ENCODE assay signal across 23 cellular contexts in genomic region chr6:87941556-87942358, GRCh38.
DNase-seq lines count a peak whose midpoint lies in the region; ATAC-seq, FAIRE-seq and TF ChIP-seq lines count a peak whose summit lies in the region.
"Had no signal": no experiment of that assay in that cellular context is flagged by ENCODE, and none has a peak within 500 bp of the region (broad histone marks: within the 10 kb centered on the region; RNA-seq: fewer than 3 reads in every experiment).

No MANE protein-coding gene starts in this region.

- H3K27ac ChIP-seq in H1 (ENCODE audit: low read depth, low read length): no peak overlapping the region
- H3K27ac ChIP-seq in neural progenitor cell: peak overlapping the region; percentile 9
- H3K27ac ChIP-seq: Peyer's patch, SJCRH30 had no signal

- H3K9ac ChIP-seq in H1 (replicated peaks in 1 of 4; ENCODE audit: extremely low read depth in 1 of 4, low read depth in 3 of 4, low read length in 3 of 4) (no peak overlapping the region), neural progenitor cell (no peak overlapping the region)

- peak overlapping the region; percentile 19 for H3K27ac Mint-ChIP-seq in neural progenitor cell
- H3K27ac Mint-ChIP-seq: CD4-positive, CD25-positive, alpha-beta regulatory T cell had no signal

- POLR2A ChIA-PET in H1 (lab: Charles Lee; ENCODE audit: partially characterized antibody): no interaction called here

- no peak for FAIRE-seq in H1 (lab: Jason Lieb, UNC)
- FAIRE-seq: GM12878 had no signal

- TF ChIP-seq RAD21 in H1 (IDR thresholded peaks at IDR 0.05 in 1 of 2, conservative IDR thresholded peaks at IDR 0.05 in 1 of 2; ENCODE audit: low read depth in 2 of 2, low read length in 2 of 2): no peak

- no peak overlapping the region for H4K91ac ChIP-seq in H1 (replicated peaks; ENCODE audit: insufficient read length, low read length)

- no peak overlapping the region for H2BK15ac ChIP-seq in H1 (ENCODE audit: low read length)

- H3K4me3 Mint-ChIP-seq in neural progenitor cell: no peak overlapping the region
- H3K4me3 Mint-ChIP-seq: CD4-positive, CD25-positive, alpha-beta regulatory T cell had no signal

- no peak for ATAC-seq in HG03520 (IDR thresholded peaks at IDR 0.05; ENCODE audit: unreplicated experiment)
- no peak for ATAC-seq in HG03108 (IDR thresholded peaks at IDR 0.05; ENCODE audit: unreplicated experiment)
- ATAC-seq: GM12878 had no signal

- H3K4me3 ChIP-seq in H1 (ENCODE audit: extremely low read depth in 1 of 4, insufficient read depth in 2 of 4, low read depth in 3 of 4, low read length in 4 of 4): no peak overlapping the region
- H3K4me3 ChIP-seq in neural progenitor cell: no peak overlapping the region
- H3K4me3 ChIP-seq: GM12878, MG63, Peyer's patch, SJCRH30 had no signal

- H3K4me2 ChIP-seq in H1 (ENCODE audit: insufficient read depth in 1 of 2, low read depth in 2 of 2, low read length in 2 of 2) (no peak overlapping the region), neural progenitor cell (no peak overlapping the region)

- no peak overlapping the region for H3K23ac ChIP-seq in H1 (ENCODE audit: insufficient read length)

- H3K4me1 ChIP-seq in H1 (replicated peaks in 1 of 4; ENCODE audit: control insufficient read depth in 3 of 4, insufficient read depth in 4 of 4, low read length in 3 of 4) (peaks cover 0 to 5% (median under 1%) of the 10 kb centered on the region in 4 experiments; a peak in 1 of 7 replicates), neural progenitor cell (peaks cover 27% of the 10 kb centered on the region)
- H3K4me1 ChIP-seq: BE2C, Peyer's patch had no signal

- H3K27me3 ChIP-seq in H1 (replicated peaks in 1 of 4; ENCODE audit: control insufficient read depth in 3 of 4, extremely low read depth in 1 of 4, insufficient read depth in 3 of 4, low read length in 3 of 4) (no peaks in the 10 kb centered on the region), neural progenitor cell (no peaks in the 10 kb centered on the region)
- H3K27me3 ChIP-seq: BE2C, MG63, Peyer's patch, SJCRH30 had no signal

- no peaks in the 10 kb centered on the region for H3K9me3 Mint-ChIP-seq in neural progenitor cell
- H3K9me3 Mint-ChIP-seq: CD4-positive, CD25-positive, alpha-beta regulatory T cell had no signal

- peaks cover 5% of the 10 kb centered on the region for H3F3A ChIP-seq in neural progenitor cell (ENCODE audit: low read depth)

- H4K5ac ChIP-seq in H1 (ENCODE audit: insufficient read length, low read depth, low read length): no peak overlapping the region

- H2AK5ac ChIP-seq in H1 (ENCODE audit: low read depth, low read length): no peak overlapping the region

- H3K4ac ChIP-seq in H1 (replicated peaks; ENCODE audit: insufficient read length, low read depth, low read length): no peak overlapping the region

- no peak overlapping the region for H3K56ac ChIP-seq in H1 (replicated peaks; ENCODE audit: insufficient read length, low read depth, low read length)

- H3K36me3 ChIP-seq in H1 (ENCODE audit: control insufficient read depth in 2 of 4, insufficient read depth in 4 of 4, low read length in 3 of 4) (no peaks in the 10 kb centered on the region), neural progenitor cell (no peaks in the 10 kb centered on the region)
- H3K36me3 ChIP-seq: BE2C, MG63, Peyer's patch, SJCRH30 had no signal

- H2BK120ac ChIP-seq in H1 (replicated peaks; ENCODE audit: low read depth, low read length): no peak overlapping the region

- H3K18ac ChIP-seq in H1 (ENCODE audit: extremely low read depth, low read length): no peak overlapping the region

- no peaks in the 10 kb centered on the region for H3K79me2 ChIP-seq in H1 (ENCODE audit: control insufficient read depth in 1 of 2, insufficient read depth in 2 of 2, low read length in 2 of 2)
- no peaks in the 10 kb centered on the region for H3K79me2 ChIP-seq in neural progenitor cell (ENCODE audit: low read depth)

- H2AFZ ChIP-seq in H1 (ENCODE audit: low read length): no peak overlapping the region
- no peak overlapping the region for H2AFZ ChIP-seq in neural progenitor cell (replicated peaks)

- H2BK12ac ChIP-seq in H1 (ENCODE audit: low read depth, low read length): no peak overlapping the region

- no peak overlapping the region for H2BK5ac ChIP-seq in H1 (ENCODE audit: low read depth, low read length)

- 94% methylated on average over 2 of the region's 2 CpGs; no CpG with 5 or more reads in 1 of the 2 experiments for WGBS in H1 (ENCODE audit: extremely low coverage in 1 of 2, insufficient coverage in 1 of 2, insufficient read length in 1 of 2, insufficient replicate concordance in 2 of 2, low coverage in 1 of 2, low lambda C conversion rate in 2 of 2, missing lambda C conversion rate in 1 of 2), 2 experiments

- H3K4me1 Mint-ChIP-seq in neural progenitor cell: peaks cover 41% of the 10 kb centered on the region
- H3K4me1 Mint-ChIP-seq: CD4-positive, CD25-positive, alpha-beta regulatory T cell had no signal

- no peak for TF ChIP-seq CTCF in H1 (IDR thresholded peaks at IDR 0.05; ENCODE audit: control extremely low read depth in 1 of 3, insufficient read depth in 1 of 3, low read depth in 1 of 3, low read length in 3 of 3)
- TF ChIP-seq CTCF in neural progenitor cell (IDR thresholded peaks at IDR 0.05): no peak

- H4K8ac ChIP-seq in H1 (ENCODE audit: extremely low read depth, insufficient read depth, low read length): no peak overlapping the region

- peaks cover 2% of the 10 kb centered on the region for H3K27me3 Mint-ChIP-seq in neural progenitor cell (ENCODE audit: insufficient read depth, low read depth)

- H4K20me1 ChIP-seq in H1 (replicated peaks in 1 of 2; ENCODE audit: control insufficient read depth in 1 of 2, insufficient read depth in 2 of 2, low read length in 2 of 2) (no peaks in the 10 kb centered on the region), neural progenitor cell (ENCODE audit: low read depth) (no peaks in the 10 kb centered on the region)

- CTCF ChIA-PET in H1 (lab: Charles Lee; ENCODE audit: partially characterized antibody): interaction anchor here (0.9 to 4.6 kb wide), 3 partner anchors 9 to 21 kb away, joined by 3 to 19 read pairs (median 4); no protein-coding TSS in a partner anchor

- no peak for TF ChIP-seq EP300 in H1 (IDR thresholded peaks at IDR 0.05; ENCODE audit: borderline replicate concordance in 1 of 2, low read depth in 2 of 2, low read length in 2 of 2)

- no peaks in the 10 kb centered on the region for H3K79me1 ChIP-seq in H1 (ENCODE audit: low read depth, low read length)

- H3K14ac ChIP-seq in H1 (ENCODE audit: insufficient read length): no peak overlapping the region

- H3K36me3 Mint-ChIP-seq in neural progenitor cell: no peaks in the 10 kb centered on the region
- H3K36me3 Mint-ChIP-seq: CD4-positive, CD25-positive, alpha-beta regulatory T cell had no signal

- H3K9me3 ChIP-seq in H1 (ENCODE audit: insufficient read depth in 2 of 2, low read depth in 1 of 2, low read length in 1 of 2) (no peaks in the 10 kb centered on the region), neural progenitor cell (ENCODE audit: low read depth) (no peaks in the 10 kb centered on the region)
- H3K9me3 ChIP-seq: BE2C, MG63, Peyer's patch, SJCRH30 had no signal

- H2BK20ac ChIP-seq in H1 (ENCODE audit: low read length): no peak overlapping the region

- DNase-seq in ELR (ENCODE audit: low read depth) (peak; percentile 0), LHCN-M2 (ENCODE audit: low read depth) (peak; percentile 3), H1 (ENCODE audit: low read depth in 1 of 2, low spot score in 2 of 2) (no peak), neural progenitor cell (ENCODE audit: low spot score) (no peak), NCI-H82 treated with DMSO at 0.1 percent for 48 hours (lab: John Stamatoyannopoulos, UW; ENCODE audit: unreplicated experiment) (no peak)
- DNase-seq in central memory CD4-positive, alpha-beta T cell: no peak
- DNase-seq: BE2C; CD4-positive, CD25-positive, alpha-beta regulatory T cell; COR-L47; DMS79 treated with DMSO at 0.1 percent for 48 hours; MG63; NCI-H1417; NCI-H1694 treated with DMSO at 0.1 percent for 48 hours; NCI-H2081 treated with DMSO at 0.1 percent for 48 hours; NCI-H2171 treated with DMSO at 0.1 percent for 48 hours; NCI-H524 treated with DMSO at 0.1 percent for 48 hours; NCI-H82; Peyer's patch; SW 1271 had no signal

- no peaks in the 10 kb centered on the region for H3K23me2 ChIP-seq in H1 (ENCODE audit: low read depth, low read length)

- no peak for TF ChIP-seq POLR2A in H1 (IDR thresholded peaks at IDR 0.05; ENCODE audit: control extremely low read depth in 1 of 2, low read depth in 2 of 2, low read length in 2 of 2)

TF ChIP-seq in H1, 55 proteins besides CTCF, POLR2A, EP300 and RAD21:
- TF ChIP-seq PHF8 (conservative IDR thresholded peaks at IDR 0.05; ENCODE audit: low read depth, low read length) (no peak), BACH1 (IDR thresholded peaks at IDR 0.05; ENCODE audit: low read length) (peak; percentile 37; the same call in 1 of the 2 replicates), KDM4A (IDR thresholded peaks at IDR 0.05; ENCODE audit: low read depth, low read length, severe bottlenecking) (no peak)

Comparison
In these comparisons a context has a peak if more than half of its experiments do, and no peak if none do; other contexts are left out.
1. DNase-seq: peak in ELR (single experiment) and LHCN-M2 (single experiment); none in H1 (0 of 2), neural progenitor cell (single experiment), central memory CD4-positive, alpha-beta T cell (single experiment) and NCI-H82 treated with DMSO at 0.1 percent for 48 hours (single experiment).